Comparison of ENCODE assay signal across 18 cellular contexts in genomic region chr5:79736528-79737514, GRCh38. TPM values are rescaled to one million over a fixed set of nuclear protein-coding genes. Genes with fewer than 3 reads are reported as not detected.
A peak's percentile ranks its signal among the peaks of the same experiment; 100 is the strongest.
DNase-seq lines count a peak whose midpoint lies in the region; ATAC-seq lines count a peak whose summit lies in the region.
"Had no signal": no experiment of that assay in that cellular context is flagged by ENCODE, and none has a peak within 500 bp of the region (broad histone marks: within the 10 kb centered on the region; RNA-seq: fewer than 3 reads in every experiment).

No MANE protein-coding gene starts in this region.

- H3K4me1 Mint-ChIP-seq in activated CD8-positive, alpha-beta memory T cell treated with anti-CD3 and anti-CD28 coated beads, Interleukin-2, amount 10 ng/mL, durations not matched to agents 7 days and 5 days = peaks cover 37% of the 10 kb centered on the region
- peaks cover 47% of the 10 kb centered on the region for H3K4me1 Mint-ChIP-seq in activated T-helper 2 cell treated with anti-CD3 and anti-CD28 coated beads, Interferon-gamma antibody, Interleukin-2, Interleukin-4, amounts not matched to agents 10 μg/mL and 5 μg/mL and 100 μg/mL, durations not matched to agents 14 hours and 24 hours and 36 hours (ENCODE audit: low read depth)

- DNase-seq in activated CD8-positive, alpha-beta memory T cell treated with anti-CD3 and anti-CD28 coated beads, Interleukin-2, amount 10 ng/mL, durations not matched to agents 7 days and 5 days = no peak
- DNase-seq in activated CD8-positive, alpha-beta memory T cell treated with anti-CD3 and anti-CD28 coated beads, Interleukin-2, amount 50 U/mL, for 4 hours = no peak
- DNase-seq in MV-4-11 (lab: John Stamatoyannopoulos, UW) = peak; percentile 40
- peak; percentile 16 for DNase-seq in activated T-helper 2 cell treated with anti-CD3 and anti-CD28 coated beads, Interferon-gamma antibody, Interleukin-2, Interleukin-4, amounts not matched to agents 10 μg/mL and 5 μg/mL and 100 μg/mL, durations not matched to agents 14 hours and 24 hours and 36 hours (ENCODE audit: low spot score)
- DNase-seq in stimulated activated CD8-positive, alpha-beta memory T cell treated with anti-CD3 and anti-CD28 coated beads, Interleukin-4, amount 100 ng/mL, for 48 hours = peak; percentile 27
- DNase-seq in HUDEP-2 (lab: John Stamatoyannopoulos, UW; ENCODE audit: unreplicated experiment in 76 of 76) = no peak
- DNase-seq: activated CD4-positive, CD25-positive, alpha-beta regulatory T cell; amniotic stem cell; MM.1S; NCI-H774; OCI-M1; SHP77 treated with DMSO at 0.1 percent for 48 hours; small intestine; stimulated activated CD4-positive, alpha-beta T cell treated with anti-CD3 and anti-CD28 coated beads, Interleukin-4, amount 100 ng/mL, for 24 hours; substantia nigra had no signal

- CTCF ChIA-PET in activated CD8-positive, alpha-beta memory T cell treated with anti-CD3 and anti-CD28 coated beads, Interleukin-2, amount 10 ng/mL, durations not matched to agents 7 days and 5 days (lab: Charles Lee) = no interaction called here

- intact Hi-C loops in activated T-helper 2 cell treated with anti-CD3 and anti-CD28 coated beads, Interferon-gamma antibody, Interleukin-2, Interleukin-4, amounts not matched to agents 10 μg/mL and 5 μg/mL and 100 μg/mL, durations not matched to agents 14 hours and 24 hours and 36 hours (cut with micrococcal nuclease) = loop anchor here (2.0 kb wide), 2 partner anchors 108 to 176 kb away; no protein-coding TSS in a partner anchor

- H3K27ac Mint-ChIP-seq in activated CD8-positive, alpha-beta memory T cell treated with anti-CD3 and anti-CD28 coated beads, Interleukin-2, amount 10 ng/mL, durations not matched to agents 7 days and 5 days = peak overlapping the region; percentile 10
- H3K27ac Mint-ChIP-seq in activated T-helper 2 cell treated with anti-CD3 and anti-CD28 coated beads, Interferon-gamma antibody, Interleukin-2, Interleukin-4, amounts not matched to agents 10 μg/mL and 5 μg/mL and 100 μg/mL, durations not matched to agents 14 hours and 24 hours and 36 hours = peak overlapping the region; percentile 59

- ATAC-seq in activated CD8-positive, alpha-beta memory T cell treated with anti-CD3 and anti-CD28 coated beads, Interleukin-2, amount 10 ng/mL, durations not matched to agents 7 days and 5 days = peak; percentile 47
- no peak for ATAC-seq in HG03460 (IDR thresholded peaks at IDR 0.05; ENCODE audit: unreplicated experiment)
- no peak for ATAC-seq in HG02759 (IDR thresholded peaks at IDR 0.05; ENCODE audit: unreplicated experiment)
- ATAC-seq: HCT116 had no signal

- peaks cover 80% of the 10 kb centered on the region for H3K27me3 Mint-ChIP-seq in activated CD8-positive, alpha-beta memory T cell treated with anti-CD3 and anti-CD28 coated beads, Interleukin-2, amount 10 ng/mL, durations not matched to agents 7 days and 5 days
- peaks cover 51% of the 10 kb centered on the region for H3K27me3 Mint-ChIP-seq in activated T-helper 2 cell treated with anti-CD3 and anti-CD28 coated beads, Interferon-gamma antibody, Interleukin-2, Interleukin-4, amounts not matched to agents 10 μg/mL and 5 μg/mL and 100 μg/mL, durations not matched to agents 14 hours and 24 hours and 36 hours (ENCODE audit: low read depth)

- H3K4me3 Mint-ChIP-seq in activated CD8-positive, alpha-beta memory T cell treated with anti-CD3 and anti-CD28 coated beads, Interleukin-2, amount 10 ng/mL, durations not matched to agents 7 days and 5 days = peak overlapping the region; percentile 31
- peak overlapping the region; percentile 57 for H3K4me3 Mint-ChIP-seq in activated T-helper 2 cell treated with anti-CD3 and anti-CD28 coated beads, Interferon-gamma antibody, Interleukin-2, Interleukin-4, amounts not matched to agents 10 μg/mL and 5 μg/mL and 100 μg/mL, durations not matched to agents 14 hours and 24 hours and 36 hours (ENCODE audit: low read depth)

- H3K36me3 Mint-ChIP-seq in activated CD8-positive, alpha-beta memory T cell treated with anti-CD3 and anti-CD28 coated beads, Interleukin-2, amount 10 ng/mL, durations not matched to agents 7 days and 5 days = peaks cover 3% of the 10 kb centered on the region
- no peaks in the 10 kb centered on the region for H3K36me3 Mint-ChIP-seq in activated T-helper 2 cell treated with anti-CD3 and anti-CD28 coated beads, Interferon-gamma antibody, Interleukin-2, Interleukin-4, amounts not matched to agents 10 μg/mL and 5 μg/mL and 100 μg/mL, durations not matched to agents 14 hours and 24 hours and 36 hours (ENCODE audit: low read depth)

- no peaks in the 10 kb centered on the region for H3K9me3 Mint-ChIP-seq in activated CD8-positive, alpha-beta memory T cell treated with anti-CD3 and anti-CD28 coated beads, Interleukin-2, amount 10 ng/mL, durations not matched to agents 7 days and 5 days (ENCODE audit: low read depth)
- H3K9me3 Mint-ChIP-seq in activated T-helper 2 cell treated with anti-CD3 and anti-CD28 coated beads, Interferon-gamma antibody, Interleukin-2, Interleukin-4, amounts not matched to agents 10 μg/mL and 5 μg/mL and 100 μg/mL, durations not matched to agents 14 hours and 24 hours and 36 hours = no peaks in the 10 kb centered on the region

RNA-seq across cellular contexts. Expression of gene CMYA5, which starts 47.2 kb away (rescaled TPM):
- total RNA-seq in activated CD8-positive, alpha-beta memory T cell treated with anti-CD3 and anti-CD28 coated beads, Interleukin-2, amount 10 ng/mL, durations not matched to agents 7 days and 5 days = under 1 TPM; 0.12 to 0.21 TPM
- 0.11 and 0.44 TPM in 2 replicates for total RNA-seq in activated T-helper 2 cell treated with anti-CD3 and anti-CD28 coated beads, Interferon-gamma antibody, Interleukin-2, Interleukin-4, amounts not matched to agents 10 μg/mL and 5 μg/mL and 100 μg/mL, durations not matched to agents 14 hours and 24 hours and 36 hours

Comparison
In these comparisons a context has a peak if more than half of its experiments do, and no peak if none do; other contexts are left out.
1. DNase-seq: peak in MV-4-11 (single experiment), activated T-helper 2 cell treated with anti-CD3 and anti-CD28 coated beads, Interferon-gamma antibody, Interleukin-2, Interleukin-4, amounts not matched to agents 10 μg/mL and 5 μg/mL and 100 μg/mL, durations not matched to agents 14 hours and 24 hours and 36 hours (single experiment) and stimulated activated CD8-positive, alpha-beta memory T cell treated with anti-CD3 and anti-CD28 coated beads, Interleukin-4, amount 100 ng/mL, for 48 hours (single experiment); none in activated CD8-positive, alpha-beta memory T cell treated with anti-CD3 and anti-CD28 coated beads, Interleukin-2, amount 10 ng/mL, durations not matched to agents 7 days and 5 days (single experiment), activated CD8-positive, alpha-beta memory T cell treated with anti-CD3 and anti-CD28 coated beads, Interleukin-2, amount 50 U/mL, for 4 hours (single experiment) and HUDEP-2 (0 of 76).